ENCODE assay signal across 12 cellular contexts in genomic region chr5:10030219-10030831, GRCh38.
DNase-seq lines count a peak whose midpoint lies in the region; ATAC-seq, FAIRE-seq and TF ChIP-seq lines count a peak whose summit lies in the region.
"Had no signal": no experiment of that assay in that cellular context is flagged by ENCODE, and none has a peak within 500 bp of the region (broad histone marks: within the 10 kb centered on the region; RNA-seq: fewer than 3 reads in every experiment).

No MANE protein-coding gene starts in this region.

- no peaks in the 10 kb centered on the region for H3K36me3 Mint-ChIP-seq in activated CD4-positive, alpha-beta memory T cell treated with anti-CD3 and anti-CD28 coated beads, Interleukin-2, amount 10 ng/mL, durations not matched to agents 7 days and 5 days (ENCODE audit: low read depth)
- H3K36me3 Mint-ChIP-seq: activated naive CD8-positive, alpha-beta T cell treated with anti-CD3 and anti-CD28 coated beads, Interleukin-2, amount 10 ng/mL, durations not matched to agents 7 days and 5 days; stimulated activated effector memory CD8-positive, alpha-beta T cell treated with anti-CD3 and anti-CD28 coated beads, Interleukin-12 subunit alpha, Interleukin-12 subunit beta, amount 100 ng/mL, for 72 hours had no signal

- intact Hi-C loops in uterus (cut with DNase I; ENCODE audit: low total_unique reads) = no loop called here

- FAIRE-seq in keratinocyte (lab: Jason Lieb, UNC) = no peak

- no peaks in the 10 kb centered on the region for H3K4me1 Mint-ChIP-seq in activated CD4-positive, alpha-beta memory T cell treated with anti-CD3 and anti-CD28 coated beads, Interleukin-2, amount 10 ng/mL, durations not matched to agents 7 days and 5 days
- H3K4me1 Mint-ChIP-seq: activated naive CD8-positive, alpha-beta T cell treated with anti-CD3 and anti-CD28 coated beads, Interleukin-2, amount 10 ng/mL, durations not matched to agents 7 days and 5 days; stimulated activated effector memory CD8-positive, alpha-beta T cell treated with anti-CD3 and anti-CD28 coated beads, Interleukin-12 subunit alpha, Interleukin-12 subunit beta, amount 100 ng/mL, for 72 hours had no signal

- no peak overlapping the region for H3K27ac Mint-ChIP-seq in activated CD4-positive, alpha-beta memory T cell treated with anti-CD3 and anti-CD28 coated beads, Interleukin-2, amount 10 ng/mL, durations not matched to agents 7 days and 5 days
- H3K27ac Mint-ChIP-seq: activated naive CD8-positive, alpha-beta T cell treated with anti-CD3 and anti-CD28 coated beads, Interleukin-2, amount 10 ng/mL, durations not matched to agents 7 days and 5 days; stimulated activated effector memory CD8-positive, alpha-beta T cell treated with anti-CD3 and anti-CD28 coated beads, Interleukin-12 subunit alpha, Interleukin-12 subunit beta, amount 100 ng/mL, for 72 hours had no signal

- no peaks in the 10 kb centered on the region for H3K36me3 ChIP-seq in BE2C
- H3K36me3 ChIP-seq in keratinocyte (ENCODE audit: control insufficient read depth in 2 of 2, extremely low read depth in 1 of 2, insufficient read depth in 2 of 2, low read length in 2 of 2) = no peaks in the 10 kb centered on the region
- H3K36me3 ChIP-seq in uterus = no peaks in the 10 kb centered on the region
- H3K36me3 ChIP-seq: right atrium auricular region had no signal

- no peaks in the 10 kb centered on the region for H3K79me2 ChIP-seq in keratinocyte (ENCODE audit: control insufficient read depth, insufficient read depth, low read length)

- H3K27ac ChIP-seq in keratinocyte (ENCODE audit: control insufficient read depth, insufficient read depth, low read length) (no peak overlapping the region), uterus (no peak overlapping the region)
- H3K27ac ChIP-seq: right atrium auricular region had no signal

- DNase-seq in BE2C (peak; percentile 48), HFF-Myc (ENCODE audit: extremely low read depth, low read depth) (no peak), keratinocyte (ENCODE audit: low read depth, low spot score) (no peak), uterus (no peak)
- DNase-seq in activated CD4-positive, alpha-beta memory T cell treated with anti-CD3 and anti-CD28 coated beads, Interleukin-2, amount 10 ng/mL, durations not matched to agents 7 days and 5 days = no peak
- DNase-seq: activated naive CD8-positive, alpha-beta T cell treated with anti-CD3 and anti-CD28 coated beads, Interleukin-2, amount 10 ng/mL, durations not matched to agents 7 days and 5 days; NCI-H510A had no signal

- H3K9me3 ChIP-seq in BE2C (no peaks in the 10 kb centered on the region), keratinocyte (ENCODE audit: control insufficient read depth, low read depth, low read length) (no peaks in the 10 kb centered on the region), uterus (no peaks in the 10 kb centered on the region)

- peaks cover 6% of the 10 kb centered on the region; the same call in 1 of the 2 replicates for H3K4me1 ChIP-seq in BE2C
- H3K4me1 ChIP-seq in keratinocyte (ENCODE audit: control insufficient read depth, extremely low read depth, insufficient read depth, low read length) = no peaks in the 10 kb centered on the region
- no peaks in the 10 kb centered on the region for H3K4me1 ChIP-seq in uterus
- H3K4me1 ChIP-seq: right atrium auricular region had no signal

- H3K9me3 Mint-ChIP-seq in activated CD4-positive, alpha-beta memory T cell treated with anti-CD3 and anti-CD28 coated beads, Interleukin-2, amount 10 ng/mL, durations not matched to agents 7 days and 5 days = no peaks in the 10 kb centered on the region

- no peak for ATAC-seq in GM21723 (IDR thresholded peaks at IDR 0.05; ENCODE audit: unreplicated experiment)
- ATAC-seq in HG03565 (IDR thresholded peaks at IDR 0.05; ENCODE audit: unreplicated experiment) = no peak
- ATAC-seq: stimulated activated effector memory CD8-positive, alpha-beta T cell treated with anti-CD3 and anti-CD28 coated beads, Interleukin-12 subunit alpha, Interleukin-12 subunit beta, amount 100 ng/mL, for 72 hours had no signal

- POLR2A ChIA-PET in activated CD4-positive, alpha-beta memory T cell treated with anti-CD3 and anti-CD28 coated beads, Interleukin-2, amount 10 ng/mL, durations not matched to agents 7 days and 5 days (lab: Charles Lee) = no interaction called here

- no peaks in the 10 kb centered on the region for H3K27me3 ChIP-seq in BE2C
- no peaks in the 10 kb centered on the region for H3K27me3 ChIP-seq in keratinocyte (ENCODE audit: control insufficient read depth, extremely low read depth, insufficient read depth, low read length)
- no peaks in the 10 kb centered on the region for H3K27me3 ChIP-seq in uterus
- H3K27me3 ChIP-seq: right atrium auricular region had no signal

- H3K4me3 ChIP-seq in BE2C (ENCODE audit: low read depth, low read length) = no peak overlapping the region
- no peak overlapping the region for H3K4me3 ChIP-seq in HFF-Myc (replicated peaks; ENCODE audit: low read depth, low read length)
- no peak overlapping the region for H3K4me3 ChIP-seq in WI38 (ENCODE audit: low read depth, low read length)
- no peak overlapping the region for H3K4me3 ChIP-seq in keratinocyte (ENCODE audit: control insufficient read depth in 2 of 3, extremely low read depth in 1 of 3, insufficient read depth in 2 of 3, low read depth in 1 of 3, low read length in 3 of 3)
- no peak overlapping the region for H3K4me3 ChIP-seq in uterus
- H3K4me3 ChIP-seq: right atrium auricular region had no signal

- no peaks in the 10 kb centered on the region for H3K9me1 ChIP-seq in keratinocyte (ENCODE audit: control insufficient read depth, extremely low read depth, insufficient read depth, low read length)

- TF ChIP-seq CTCF in BE2C (IDR thresholded peaks at IDR 0.05; ENCODE audit: low read depth, low read length) (peak; percentile 44), HFF-Myc (IDR thresholded peaks at IDR 0.05; ENCODE audit: low read depth, low read length, missing control alignments) (peak; percentile 49), WI38 (IDR thresholded peaks at IDR 0.05; ENCODE audit: low read depth, low read length) (peak; percentile 50; the same call in 1 of the 2 replicates), keratinocyte (optimal IDR thresholded peaks at IDR 0.05 in 1 of 3, IDR thresholded peaks at IDR 0.05 in 1 of 3, conservative IDR thresholded peaks at IDR 0.05 in 1 of 3; ENCODE audit: extremely low read depth in 1 of 3, insufficient read depth in 2 of 3, low read length in 3 of 3) (peak; percentile 29 to 54 (median 49)), uterus (IDR thresholded peaks at IDR 0.05) (no peak)

- H3K27me3 Mint-ChIP-seq in activated CD4-positive, alpha-beta memory T cell treated with anti-CD3 and anti-CD28 coated beads, Interleukin-2, amount 10 ng/mL, durations not matched to agents 7 days and 5 days = no peaks in the 10 kb centered on the region
- H3K27me3 Mint-ChIP-seq: activated naive CD8-positive, alpha-beta T cell treated with anti-CD3 and anti-CD28 coated beads, Interleukin-2, amount 10 ng/mL, durations not matched to agents 7 days and 5 days had no signal

- H3K4me3 Mint-ChIP-seq in activated CD4-positive, alpha-beta memory T cell treated with anti-CD3 and anti-CD28 coated beads, Interleukin-2, amount 10 ng/mL, durations not matched to agents 7 days and 5 days = no peak overlapping the region
- H3K4me3 Mint-ChIP-seq: activated naive CD8-positive, alpha-beta T cell treated with anti-CD3 and anti-CD28 coated beads, Interleukin-2, amount 10 ng/mL, durations not matched to agents 7 days and 5 days; stimulated activated effector memory CD8-positive, alpha-beta T cell treated with anti-CD3 and anti-CD28 coated beads, Interleukin-12 subunit alpha, Interleukin-12 subunit beta, amount 100 ng/mL, for 72 hours had no signal

- H4K20me1 ChIP-seq in keratinocyte (ENCODE audit: control insufficient read depth, extremely low read depth, insufficient read depth, low read length) = no peaks in the 10 kb centered on the region

- no peak for TF ChIP-seq POLR2A in uterus (IDR thresholded peaks at IDR 0.05)

- H3K4me2 ChIP-seq in keratinocyte (ENCODE audit: control insufficient read depth, extremely low read depth, insufficient read depth, low read depth, low read length) = no peak overlapping the region

- CTCF ChIA-PET in activated CD4-positive, alpha-beta memory T cell treated with anti-CD3 and anti-CD28 coated beads, Interleukin-2, amount 10 ng/mL, durations not matched to agents 7 days and 5 days (lab: Charles Lee) = no interaction called here

- dilution Hi-C loops in keratinocyte (cut with MboI; ENCODE audit: extremely low pct_ligation_motif_present, low sequenced_read_pairs) = no loop called here

- H2AFZ ChIP-seq in keratinocyte (ENCODE audit: control insufficient read depth, low read length) = no peak overlapping the region

- no peak overlapping the region for H3K9ac ChIP-seq in keratinocyte (ENCODE audit: control insufficient read depth, extremely low read depth, insufficient read depth, low read length)

Comparison
In these comparisons a context has a peak if more than half of its experiments do, and no peak if none do; other contexts are left out.
1. CTCF ChIP-seq: peak in BE2C (single experiment), HFF-Myc (single experiment), WI38 (single experiment) and keratinocyte (3 of 3); none in uterus (0 of 4).